ENCODE assay signal across 10 cellular contexts in the genomic region with DNA sequence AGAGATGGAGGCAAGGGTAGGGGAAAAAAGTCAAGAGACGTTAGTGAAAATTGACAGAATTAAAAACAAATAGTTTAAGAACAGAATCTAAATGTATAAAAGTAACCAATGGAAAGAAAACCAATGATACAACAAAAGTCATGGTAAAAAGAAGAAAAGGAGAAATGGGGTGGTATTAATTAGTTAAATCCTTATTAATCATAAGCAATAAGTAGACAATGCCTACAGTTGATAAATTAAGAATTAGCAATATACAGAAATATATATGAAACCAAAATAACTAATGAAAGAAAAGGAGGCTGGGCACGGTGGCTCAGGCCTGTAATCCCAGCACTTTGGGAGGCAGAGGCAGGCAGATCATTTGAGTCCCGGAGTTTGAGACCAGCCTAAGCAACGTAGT. TPM values are rescaled to one million over a fixed set of nuclear protein-coding genes. Genes with fewer than 3 reads are reported as not detected.
DNase-seq lines count a peak whose midpoint lies in the region; ATAC-seq and TF ChIP-seq lines count a peak whose summit lies in the region.
"Had no signal": no experiment of that assay in that cellular context is flagged by ENCODE, and none has a peak within 500 bp of the region (broad histone marks: within the 10 kb centered on the region; RNA-seq: fewer than 3 reads in every experiment).

No MANE protein-coding gene starts in this region.

- H3K4me3 Mint-ChIP-seq in activated T-helper 1 cell treated with anti-CD3 and anti-CD28 coated beads, Interleukin-12 subunit alpha, Interleukin-12 subunit beta, Interleukin-2, Interleukin-4 antibody, amounts not matched to agents 30 ng/mL and 10 ng/mL and 1 ng/mL, durations not matched to agents 14 hours and 24 hours and 36 hours: no peak overlapping the region
- no peak overlapping the region for H3K4me3 Mint-ChIP-seq in type B pancreatic cell
- H3K4me3 Mint-ChIP-seq in naive thymus-derived CD8-positive, alpha-beta T cell: peak overlapping the region in 1 of 10 donors; percentile 44

- WGBS in right cardiac atrium: 82% methylated on average over 4 of the region's 4 CpGs

- peak overlapping the region; percentile 27 for H3K27ac Mint-ChIP-seq in activated T-helper 1 cell treated with anti-CD3 and anti-CD28 coated beads, Interleukin-12 subunit alpha, Interleukin-12 subunit beta, Interleukin-2, Interleukin-4 antibody, amounts not matched to agents 30 ng/mL and 10 ng/mL and 1 ng/mL, durations not matched to agents 14 hours and 24 hours and 36 hours
- H3K27ac Mint-ChIP-seq in type B pancreatic cell: peak overlapping the region; percentile 89
- peak overlapping the region in 5 of 10 donors; percentile 41 to 90 (median 58) for H3K27ac Mint-ChIP-seq in naive thymus-derived CD8-positive, alpha-beta T cell

- H3K4me3 ChIP-seq in right cardiac atrium (ENCODE audit: low read length) (no peak overlapping the region), lower lobe of right lung (no peak overlapping the region)

- intact Hi-C loops in right cardiac atrium (cut with DNase I) (no loop called here), Right ventricle myocardium inferior (cut with DNase I) (no loop called here), lower lobe of right lung (cut with DNase I) (no loop called here)
- intact Hi-C loops in activated T-helper 1 cell treated with anti-CD3 and anti-CD28 coated beads, Interleukin-12 subunit alpha, Interleukin-12 subunit beta, Interleukin-2, Interleukin-4 antibody, amounts not matched to agents 30 ng/mL and 10 ng/mL and 1 ng/mL, durations not matched to agents 14 hours and 24 hours and 36 hours (cut with micrococcal nuclease): no loop called here

- no peaks in the 10 kb centered on the region for H3K27me3 Mint-ChIP-seq in activated T-helper 1 cell treated with anti-CD3 and anti-CD28 coated beads, Interleukin-12 subunit alpha, Interleukin-12 subunit beta, Interleukin-2, Interleukin-4 antibody, amounts not matched to agents 30 ng/mL and 10 ng/mL and 1 ng/mL, durations not matched to agents 14 hours and 24 hours and 36 hours (ENCODE audit: insufficient read depth)
- H3K27me3 Mint-ChIP-seq in type B pancreatic cell: no peaks in the 10 kb centered on the region
- H3K27me3 Mint-ChIP-seq in naive thymus-derived CD8-positive, alpha-beta T cell: no peaks in the 10 kb centered on the region

- no peaks in the 10 kb centered on the region for H3K9me3 ChIP-seq in right cardiac atrium (ENCODE audit: control insufficient read depth, low read length)
- no peaks in the 10 kb centered on the region for H3K9me3 ChIP-seq in lower lobe of right lung

- ATAC-seq in right cardiac atrium: no peak
- ATAC-seq in Right ventricle myocardium inferior: no peak
- no peak for ATAC-seq in lower lobe of right lung
- no peak for ATAC-seq in naive thymus-derived CD8-positive, alpha-beta T cell

- no peaks in the 10 kb centered on the region for H3K36me3 ChIP-seq in lower lobe of right lung

- no peaks in the 10 kb centered on the region for H3K9me3 Mint-ChIP-seq in activated T-helper 1 cell treated with anti-CD3 and anti-CD28 coated beads, Interleukin-12 subunit alpha, Interleukin-12 subunit beta, Interleukin-2, Interleukin-4 antibody, amounts not matched to agents 30 ng/mL and 10 ng/mL and 1 ng/mL, durations not matched to agents 14 hours and 24 hours and 36 hours
- H3K9me3 Mint-ChIP-seq in type B pancreatic cell: no peaks in the 10 kb centered on the region
- no peaks in the 10 kb centered on the region for H3K9me3 Mint-ChIP-seq in naive thymus-derived CD8-positive, alpha-beta T cell

- DNase-seq in right cardiac atrium (no peak), Right ventricle myocardium inferior (ENCODE audit: missing footprints) (no peak), lower lobe of right lung (no peak), type B pancreatic cell (ENCODE audit: extremely low spot score, unreplicated experiment) (no peak), EL (no peak), NCI-H446 (lab: John Stamatoyannopoulos, UW) (no peak)
- DNase-seq in activated T-helper 1 cell treated with anti-CD3 and anti-CD28 coated beads, Interleukin-12 subunit alpha, Interleukin-12 subunit beta, Interleukin-2, Interleukin-4 antibody, amounts not matched to agents 30 ng/mL and 10 ng/mL and 1 ng/mL, durations not matched to agents 14 hours and 24 hours and 36 hours (ENCODE audit: low spot score): no peak
- no peak for DNase-seq in naive thymus-derived CD8-positive, alpha-beta T cell
- DNase-seq: foreskin melanocyte, MM.1S had no signal

- H3K27ac ChIP-seq in right cardiac atrium (ENCODE audit: low read length) (peak overlapping the region; percentile 13), lower lobe of right lung (peak overlapping the region; percentile 18)

- TF ChIP-seq CTCF in lower lobe of right lung (IDR thresholded peaks at IDR 0.05) (no peak), type B pancreatic cell (conservative IDR thresholded peaks at IDR 0.05) (no peak)

- POLR2A ChIA-PET in naive thymus-derived CD8-positive, alpha-beta T cell (lab: Charles Lee): interaction anchor here (0.8 kb wide), 1 partner anchor 24 kb away, joined by 3 read pairs; a partner anchor contains a TSS

- peaks cover 39% of the 10 kb centered on the region for H3K4me1 Mint-ChIP-seq in activated T-helper 1 cell treated with anti-CD3 and anti-CD28 coated beads, Interleukin-12 subunit alpha, Interleukin-12 subunit beta, Interleukin-2, Interleukin-4 antibody, amounts not matched to agents 30 ng/mL and 10 ng/mL and 1 ng/mL, durations not matched to agents 14 hours and 24 hours and 36 hours (ENCODE audit: low read depth)
- H3K4me1 Mint-ChIP-seq in type B pancreatic cell (ENCODE audit: unreplicated experiment): peaks cover 15% of the 10 kb centered on the region
- H3K4me1 Mint-ChIP-seq in naive thymus-derived CD8-positive, alpha-beta T cell: peaks cover 8 to 32% (median 19%) of the 10 kb centered on the region in 4 donors

- peaks cover 4% of the 10 kb centered on the region for H3K36me3 Mint-ChIP-seq in activated T-helper 1 cell treated with anti-CD3 and anti-CD28 coated beads, Interleukin-12 subunit alpha, Interleukin-12 subunit beta, Interleukin-2, Interleukin-4 antibody, amounts not matched to agents 30 ng/mL and 10 ng/mL and 1 ng/mL, durations not matched to agents 14 hours and 24 hours and 36 hours (ENCODE audit: low read depth)
- no peaks in the 10 kb centered on the region for H3K36me3 Mint-ChIP-seq in type B pancreatic cell
- H3K36me3 Mint-ChIP-seq in naive thymus-derived CD8-positive, alpha-beta T cell: peaks cover 0 to 7% (median 3%) of the 10 kb centered on the region in 3 donors

- H3K4me1 ChIP-seq in right cardiac atrium (ENCODE audit: control insufficient read depth, insufficient read depth, low read length) (peaks cover 5% of the 10 kb centered on the region), lower lobe of right lung (peaks cover 23% of the 10 kb centered on the region)

- no peaks in the 10 kb centered on the region for H3K27me3 ChIP-seq in right cardiac atrium (ENCODE audit: control insufficient read depth, insufficient read depth)
- H3K27me3 ChIP-seq in lower lobe of right lung (ENCODE audit: low read depth): no peaks in the 10 kb centered on the region

RNA-seq across cellular contexts. Expression of a gene that starts 23.8 kb away (rescaled TPM):
- total RNA-seq in right cardiac atrium: 10 to 100 TPM; 19.7 to 23.0 (median 21.8) TPM
- 11.0 TPM for polyA plus RNA-seq in right cardiac atrium
- total RNA-seq in Right ventricle myocardium inferior: 19.8 TPM
- 17.2 and 18.2 TPM in 2 replicates for total RNA-seq in activated T-helper 1 cell treated with anti-CD3 and anti-CD28 coated beads, Interleukin-12 subunit alpha, Interleukin-12 subunit beta, Interleukin-2, Interleukin-4 antibody, amounts not matched to agents 30 ng/mL and 10 ng/mL and 1 ng/mL, durations not matched to agents 14 hours and 24 hours and 36 hours
- 18.4 TPM for total RNA-seq in lower lobe of right lung
- total RNA-seq in type B pancreatic cell (ENCODE audit: low replicate concordance): 27.5 and 29.2 TPM in 2 replicates
- total RNA-seq in naive thymus-derived CD8-positive, alpha-beta T cell: 10 to 100 TPM; 43.3 to 43.5 TPM
- polyA plus RNA-seq in naive thymus-derived CD8-positive, alpha-beta T cell: 1 to 10 TPM; 5.1 to 6.1 (median 5.2) TPM

RNA-seq across cellular contexts. Expression of a gene that starts 24.2 kb away (rescaled TPM):
- total RNA-seq in right cardiac atrium: 10 to 100 TPM in 3 of 4 donors, 1 to 10 TPM in 1; 7.9 to 13.2 (median 12.0) TPM
- 4.6 TPM for polyA plus RNA-seq in right cardiac atrium
- total RNA-seq in Right ventricle myocardium inferior: 5.7 TPM
- 2.3 and 3.4 TPM in 2 replicates for total RNA-seq in activated T-helper 1 cell treated with anti-CD3 and anti-CD28 coated beads, Interleukin-12 subunit alpha, Interleukin-12 subunit beta, Interleukin-2, Interleukin-4 antibody, amounts not matched to agents 30 ng/mL and 10 ng/mL and 1 ng/mL, durations not matched to agents 14 hours and 24 hours and 36 hours
- 36.9 TPM for total RNA-seq in lower lobe of right lung
- total RNA-seq in type B pancreatic cell (ENCODE audit: low replicate concordance): 8.6 and 18.0 TPM in 2 replicates
- total RNA-seq in naive thymus-derived CD8-positive, alpha-beta T cell: 10 to 100 TPM; 84.5 to 92.3 TPM
- polyA plus RNA-seq in naive thymus-derived CD8-positive, alpha-beta T cell: 10 to 100 TPM; 16.0 to 20.3 (median 17.9) TPM

RNA-seq across cellular contexts. Expression of a gene that starts 24.2 kb away (rescaled TPM):
- total RNA-seq in right cardiac atrium (10 to 100 TPM; 33.0 to 38.9 (median 37.1) TPM), Right ventricle myocardium inferior (49.3 TPM), lower lobe of right lung (26.3 TPM), type B pancreatic cell (ENCODE audit: low replicate concordance) (29.5 and 41.0 TPM in 2 replicates)
- polyA plus RNA-seq in right cardiac atrium: 27.8 TPM
- 63.4 and 65.0 TPM in 2 replicates for total RNA-seq in activated T-helper 1 cell treated with anti-CD3 and anti-CD28 coated beads, Interleukin-12 subunit alpha, Interleukin-12 subunit beta, Interleukin-2, Interleukin-4 antibody, amounts not matched to agents 30 ng/mL and 10 ng/mL and 1 ng/mL, durations not matched to agents 14 hours and 24 hours and 36 hours
- 10 to 100 TPM; 34.6 to 36.1 TPM for total RNA-seq in naive thymus-derived CD8-positive, alpha-beta T cell
- 10 to 100 TPM; 17.1 to 24.4 (median 24.0) TPM for polyA plus RNA-seq in naive thymus-derived CD8-positive, alpha-beta T cell
